ENCODE assay signal across 9 cellular contexts in genomic region chr1:1435911-1436633, GRCh38. TPM values are rescaled to one million over a fixed set of nuclear protein-coding genes. Genes with fewer than 3 reads are reported as not detected.
DNase-seq lines count a peak whose midpoint lies in the region; ATAC-seq, FAIRE-seq and TF ChIP-seq lines count a peak whose summit lies in the region.
"Had no signal": no experiment of that assay in that cellular context is flagged by ENCODE, and none has a peak within 500 bp of the region (broad histone marks: within the 10 kb centered on the region; RNA-seq: fewer than 3 reads in every experiment).

No MANE protein-coding gene starts in this region.

- DNase-seq in H9 (no peak), astrocyte (ENCODE audit: low read depth) (no peak), foreskin keratinocyte (no peak)
- DNase-seq in stimulated activated effector memory CD8-positive, alpha-beta T cell treated with anti-CD3 and anti-CD28 coated beads, Interleukin-12 subunit alpha, Interleukin-12 subunit beta, amount 100 ng/mL, for 72 hours (ENCODE audit: low spot score in 2 of 2): no peak
- DNase-seq in stimulated activated CD8-positive, alpha-beta memory T cell treated with anti-CD3 and anti-CD28 coated beads, Interleukin-4, amount 100 ng/mL, for 48 hours: no peak
- no peak for DNase-seq in activated naive CD4-positive, alpha-beta T cell treated with anti-CD3 and anti-CD28 coated beads, Interleukin-2, amount 50 U/mL, for 72 hours (ENCODE audit: low spot score in 2 of 2)

- no peak overlapping the region for H2BK5ac ChIP-seq in H9 (ENCODE audit: insufficient read length, low read length)

- no peak overlapping the region for H3K56ac ChIP-seq in H9 (ENCODE audit: insufficient read length, low read depth, low read length)

- no peak overlapping the region for H4K5ac ChIP-seq in H9 (ENCODE audit: insufficient read length, low read depth, low read length)

- H3K27ac Mint-ChIP-seq in H9: no peak overlapping the region
- H3K27ac Mint-ChIP-seq in astrocyte (ENCODE audit: unreplicated experiment): no peak overlapping the region
- no peak overlapping the region for H3K27ac Mint-ChIP-seq in stimulated activated effector memory CD8-positive, alpha-beta T cell treated with anti-CD3 and anti-CD28 coated beads, Interleukin-12 subunit alpha, Interleukin-12 subunit beta, amount 100 ng/mL, for 72 hours
- no peak overlapping the region for H3K27ac Mint-ChIP-seq in activated naive CD4-positive, alpha-beta T cell treated with anti-CD3 and anti-CD28 coated beads, Interleukin-2, amount 50 U/mL, for 72 hours

- no peak overlapping the region for H2AK5ac ChIP-seq in H9 (ENCODE audit: insufficient read length, low read length)

- FAIRE-seq in astrocyte (lab: Jason Lieb, UNC): no peak
- FAIRE-seq: islet of Langerhans had no signal

- H3K18ac ChIP-seq in H9 (ENCODE audit: insufficient read length, low read depth, low read length): no peak overlapping the region

- peaks cover 0 to 4% (median 3%) of the 10 kb centered on the region in 3 experiments; a peak in 4 of 7 replicates for H3K36me3 Mint-ChIP-seq in H9 (ENCODE audit: insufficient read depth in 1 of 3, low read depth in 3 of 3)
- no peaks in the 10 kb centered on the region for H3K36me3 Mint-ChIP-seq in astrocyte (ENCODE audit: low read depth, unreplicated experiment)
- H3K36me3 Mint-ChIP-seq in stimulated activated effector memory CD8-positive, alpha-beta T cell treated with anti-CD3 and anti-CD28 coated beads, Interleukin-12 subunit alpha, Interleukin-12 subunit beta, amount 100 ng/mL, for 72 hours: no peaks in the 10 kb centered on the region
- H3K36me3 Mint-ChIP-seq in activated naive CD4-positive, alpha-beta T cell treated with anti-CD3 and anti-CD28 coated beads, Interleukin-2, amount 50 U/mL, for 72 hours: no peaks in the 10 kb centered on the region

- H2AFZ ChIP-seq in H9 (ENCODE audit: low read length): no peak overlapping the region
- H2AFZ ChIP-seq in astrocyte (ENCODE audit: low read depth, low read length): no peak overlapping the region

- H3K4me3 Mint-ChIP-seq in H9: peak overlapping the region; percentile 78 to 87
- H3K4me3 Mint-ChIP-seq in astrocyte (ENCODE audit: unreplicated experiment): peak overlapping the region; percentile 84
- H3K4me3 Mint-ChIP-seq in stimulated activated effector memory CD8-positive, alpha-beta T cell treated with anti-CD3 and anti-CD28 coated beads, Interleukin-12 subunit alpha, Interleukin-12 subunit beta, amount 100 ng/mL, for 72 hours: peak overlapping the region; percentile 56

- no peak overlapping the region for H4K8ac ChIP-seq in H9 (replicated peaks; ENCODE audit: insufficient read length, low read depth, low read length)

- no peak overlapping the region for H2BK12ac ChIP-seq in H9 (ENCODE audit: insufficient read length, low read depth, low read length)

- H3K79me2 ChIP-seq in H9 (ENCODE audit: insufficient read depth, low read length) (peaks cover 2% of the 10 kb centered on the region; the same call in 1 of the 2 replicates), astrocyte (ENCODE audit: insufficient read depth, low read length) (no peaks in the 10 kb centered on the region)

- H3K9me3 Mint-ChIP-seq in H9 (no peaks in the 10 kb centered on the region), astrocyte (ENCODE audit: unreplicated experiment) (no peaks in the 10 kb centered on the region)
- H3K9me3 Mint-ChIP-seq in stimulated activated effector memory CD8-positive, alpha-beta T cell treated with anti-CD3 and anti-CD28 coated beads, Interleukin-12 subunit alpha, Interleukin-12 subunit beta, amount 100 ng/mL, for 72 hours: no peaks in the 10 kb centered on the region
- H3K9me3 Mint-ChIP-seq in activated naive CD4-positive, alpha-beta T cell treated with anti-CD3 and anti-CD28 coated beads, Interleukin-2, amount 50 U/mL, for 72 hours: no peaks in the 10 kb centered on the region

- H3T11ph ChIP-seq in H9 (ENCODE audit: low read length): no peak overlapping the region

- H3K14ac ChIP-seq in H9 (ENCODE audit: insufficient read depth, low read length): no peak overlapping the region

- TF ChIP-seq CTCF in H9 (conservative IDR thresholded peaks at IDR 0.05) (no peak), astrocyte (IDR thresholded peaks at IDR 0.05; ENCODE audit: insufficient read depth, low read depth, low read length) (no peak), foreskin keratinocyte (conservative IDR thresholded peaks at IDR 0.05) (no peak)

- H2BK15ac ChIP-seq in H9 (ENCODE audit: low read depth, low read length): no peak overlapping the region

- H3K23ac ChIP-seq in H9 (ENCODE audit: insufficient read length, low read depth, low read length): no peak overlapping the region

- peaks cover 10% of the 10 kb centered on the region for H3K23me2 ChIP-seq in H9 (ENCODE audit: insufficient read length, low read depth, low read length, poor library complexity, severe bottlenecking)

- no peak overlapping the region for H2BK120ac ChIP-seq in H9 (ENCODE audit: low read depth, low read length, poor library complexity, severe bottlenecking)

- no peaks in the 10 kb centered on the region for H3K27me3 Mint-ChIP-seq in H9 (ENCODE audit: low read depth)
- H3K27me3 Mint-ChIP-seq in astrocyte (ENCODE audit: low read depth, unreplicated experiment): no peaks in the 10 kb centered on the region

- H3K4me2 ChIP-seq in H9 (ENCODE audit: insufficient read depth, insufficient read length, low read length): peak overlapping the region; percentile 45
- H3K4me2 ChIP-seq in astrocyte (ENCODE audit: low read length): peak overlapping the region; percentile 85

- WGBS in H9 (ENCODE audit: extremely low coverage, insufficient read length, low lambda C conversion rate): no CpG with 5 or more reads among the region's 40 CpGs

- peaks cover 26 to 37% of the 10 kb centered on the region in 2 experiments for H3K4me1 Mint-ChIP-seq in H9
- H3K4me1 Mint-ChIP-seq in astrocyte (ENCODE audit: low read depth, unreplicated experiment): peaks cover 12% of the 10 kb centered on the region
- peaks cover 6% of the 10 kb centered on the region for H3K4me1 Mint-ChIP-seq in stimulated activated effector memory CD8-positive, alpha-beta T cell treated with anti-CD3 and anti-CD28 coated beads, Interleukin-12 subunit alpha, Interleukin-12 subunit beta, amount 100 ng/mL, for 72 hours

- no peak overlapping the region for H3K4ac ChIP-seq in H9 (ENCODE audit: low read depth, low read length)

- H3K36me3 ChIP-seq in astrocyte (ENCODE audit: insufficient read depth, low read length) (no peaks in the 10 kb centered on the region), iPS-20b (ENCODE audit: insufficient read depth, low read depth, low read length) (no peaks in the 10 kb centered on the region)

- no peak overlapping the region for H4K91ac ChIP-seq in H9 (ENCODE audit: insufficient read length, low read depth, low read length)

- H3K4me1 ChIP-seq in H9 (ENCODE audit: insufficient read depth, low read length): peaks cover 2% of the 10 kb centered on the region; the same call in 1 of the 2 replicates
- H3K4me1 ChIP-seq in astrocyte (ENCODE audit: insufficient read depth, low read length): peaks cover 28% of the 10 kb centered on the region
- peaks cover 21% of the 10 kb centered on the region for H3K4me1 ChIP-seq in iPS-20b (ENCODE audit: insufficient read depth, low read length)
- H3K4me1 ChIP-seq in foreskin keratinocyte: peaks cover 9% of the 10 kb centered on the region

- H4K20me1 ChIP-seq in H9 (ENCODE audit: control insufficient read depth, insufficient read depth, insufficient read length) (no peaks in the 10 kb centered on the region), astrocyte (ENCODE audit: insufficient read depth, low read length) (peaks cover 6% of the 10 kb centered on the region)

- no peaks in the 10 kb centered on the region for H3K27me3 ChIP-seq in H9 (ENCODE audit: insufficient read depth, low read length)
- no peaks in the 10 kb centered on the region for H3K27me3 ChIP-seq in astrocyte (ENCODE audit: insufficient read depth, low read length)
- H3K27me3 ChIP-seq in iPS-20b (ENCODE audit: insufficient read depth, low read length): peaks cover 18% of the 10 kb centered on the region
- no peaks in the 10 kb centered on the region for H3K27me3 ChIP-seq in foreskin keratinocyte

- H3K27ac ChIP-seq in H9 (ENCODE audit: insufficient read length, low read depth, low read length) (no peak overlapping the region), astrocyte (ENCODE audit: low read depth, low read length) (no peak overlapping the region), iPS-20b (ENCODE audit: low read length) (no peak overlapping the region), foreskin keratinocyte (no peak overlapping the region)

- no peaks in the 10 kb centered on the region for H3K9me3 ChIP-seq in H9 (ENCODE audit: control insufficient read depth, low read depth, low read length)
- H3K9me3 ChIP-seq in astrocyte (ENCODE audit: insufficient read depth, low read depth, low read length): no peaks in the 10 kb centered on the region
- H3K9me3 ChIP-seq in iPS-20b (ENCODE audit: insufficient read depth, low read depth, low read length): no peaks in the 10 kb centered on the region

- H3K79me1 ChIP-seq in H9 (ENCODE audit: insufficient read depth, low read depth, low read length, poor library complexity, severe bottlenecking): no peaks in the 10 kb centered on the region

- H2BK20ac ChIP-seq in H9 (ENCODE audit: low read depth, low read length, poor library complexity, severe bottlenecking): no peak overlapping the region

- ATAC-seq in stimulated activated effector memory CD8-positive, alpha-beta T cell treated with anti-CD3 and anti-CD28 coated beads, Interleukin-12 subunit alpha, Interleukin-12 subunit beta, amount 100 ng/mL, for 72 hours: no peak
- ATAC-seq in foreskin keratinocyte (no peak), GM21529 (IDR thresholded peaks at IDR 0.05; ENCODE audit: unreplicated experiment) (no peak)
- no peak for ATAC-seq in activated naive CD4-positive, alpha-beta T cell treated with anti-CD3 and anti-CD28 coated beads, Interleukin-2, amount 50 U/mL, for 72 hours

- H3K9ac ChIP-seq in H9 (ENCODE audit: extremely low read depth, insufficient read length, low read length) (peak overlapping the region; percentile 25), astrocyte (ENCODE audit: low read length) (peak overlapping the region; percentile 48), iPS-20b (ENCODE audit: low read depth, low read length) (peak overlapping the region; percentile 63)

- H3K4me3 ChIP-seq in astrocyte (ENCODE audit: insufficient read depth, low read depth, low read length): peak overlapping the region; percentile 33
- H3K4me3 ChIP-seq in iPS-20b (ENCODE audit: low read length): peak overlapping the region; percentile 71

RNA-seq across cellular contexts. Expression of gene VWA1, which starts 0.6 kb away (rescaled TPM):
- total RNA-seq in H9 (2021): 55.6 and 57.1 TPM in 2 replicates
- 60.4 and 81.2 TPM in 2 replicates for total RNA-seq in astrocyte
- 15.0 and 17.5 TPM in 2 replicates for total RNA-seq in foreskin keratinocyte
- 29.1 and 34.9 TPM in 2 replicates for polyA plus RNA-seq in foreskin keratinocyte
- 1 to 10 TPM in 1 of 2 donors, under 1 TPM in 1; 0.59 to 6.9 TPM for total RNA-seq in activated naive CD4-positive, alpha-beta T cell treated with anti-CD3 and anti-CD28 coated beads, Interleukin-2, amount 50 U/mL, for 72 hours

RNA-seq across cellular contexts. Expression of gene ATAD3C, which starts 13.4 kb away (rescaled TPM):
- total RNA-seq in H9 (2021) (7.5 and 7.7 TPM in 2 replicates), astrocyte (1.8 and 2.5 TPM in 2 replicates), foreskin keratinocyte (0.46 and 0.51 TPM in 2 replicates)
- polyA plus RNA-seq in foreskin keratinocyte: 0.78 and 0.81 TPM in 2 replicates
- total RNA-seq in activated naive CD4-positive, alpha-beta T cell treated with anti-CD3 and anti-CD28 coated beads, Interleukin-2, amount 50 U/mL, for 72 hours: 1 to 10 TPM; 1.1 to 1.9 TPM

RNA-seq across cellular contexts. Expression of gene ANKRD65, which starts 15.0 kb away (rescaled TPM):
- total RNA-seq in H9 (2021) (3.1 and 3.2 TPM in 2 replicates), astrocyte (0.64 TPM in 1 of 2 replicates, not detected in the other), foreskin keratinocyte (11.6 and 12.5 TPM in 2 replicates)
- 14.6 and 16.6 TPM in 2 replicates for polyA plus RNA-seq in foreskin keratinocyte
- under 1 TPM in 1 of 2 donors, not detected in 1; 0.29 TPM for total RNA-seq in activated naive CD4-positive, alpha-beta T cell treated with anti-CD3 and anti-CD28 coated beads, Interleukin-2, amount 50 U/mL, for 72 hours

RNA-seq across cellular contexts. Expression of gene MRPL20, which starts 29.0 kb away (rescaled TPM):
- total RNA-seq in H9 (2021) (156 and 162 TPM in 2 replicates), astrocyte (87.3 and 88.5 TPM in 2 replicates), foreskin keratinocyte (126 and 150 TPM in 2 replicates)
- polyA plus RNA-seq in foreskin keratinocyte: 198 and 221 TPM in 2 replicates
- 100 to 1,000 TPM in 1 of 2 donors, 10 to 100 TPM in 1; 82.9 to 115 TPM for total RNA-seq in activated naive CD4-positive, alpha-beta T cell treated with anti-CD3 and anti-CD28 coated beads, Interleukin-2, amount 50 U/mL, for 72 hours

RNA-seq across cellular contexts. Expression of gene ATAD3B, which starts 35.5 kb away (rescaled TPM):
- total RNA-seq in H9 (2021) (76.8 and 78.6 TPM in 2 replicates), astrocyte (55.3 and 63.0 TPM in 2 replicates), foreskin keratinocyte (46.1 and 51.0 TPM in 2 replicates)
- polyA plus RNA-seq in foreskin keratinocyte: 53.9 and 57.4 TPM in 2 replicates
- total RNA-seq in activated naive CD4-positive, alpha-beta T cell treated with anti-CD3 and anti-CD28 coated beads, Interleukin-2, amount 50 U/mL, for 72 hours: 10 to 100 TPM; 30.1 to 33.1 TPM
